26 cellular contexts compared by ENCODE assay signal in genomic region chr6:136614350-136614749, GRCh38.
"Had no signal": no experiment of that assay in that cellular context is flagged by ENCODE, and none has a peak within 500 bp of the region (broad histone marks: within the 10 kb centered on the region; RNA-seq: fewer than 3 reads in every experiment).

No MANE protein-coding gene starts in this region.

- H3K36me3 ChIP-seq: ovary, vagina had no signal

- H3K4me1 ChIP-seq: psoas muscle had no signal

- H3K4me3 ChIP-seq: coronary artery, esophagus squamous epithelium, heart right ventricle, lower lobe of right lung, ovary, psoas muscle, thoracic aorta, vagina had no signal

- ATAC-seq: heart right ventricle; left ventricle myocardium superior; lower lobe of right lung; naive thymus-derived CD8-positive, alpha-beta T cell; psoas muscle; right cardiac atrium; stimulated activated naive B cell treated with anti-CD40 and anti-IgM and Interleukin-4, amounts not matched to agents 10 μg/mL and 1 μg/mL and 100 μg/mL, for 72 hours had no signal

- H3K27ac ChIP-seq: coronary artery, esophagus squamous epithelium, heart right ventricle, lower lobe of right lung, ovary, psoas muscle, vagina had no signal

- H3K9me3 ChIP-seq: esophagus squamous epithelium, heart right ventricle, lower lobe of right lung, ovary, psoas muscle, thoracic aorta, vagina had no signal

- H3K27me3 ChIP-seq: esophagus squamous epithelium, heart right ventricle, ovary, vagina had no signal

- FAIRE-seq: keratinocyte, small intestine had no signal

- DNase-seq: effector memory CD4-positive, alpha-beta T cell; erythroblast; esophagus squamous epithelium; foreskin melanocyte; glutamatergic neuron; heart right ventricle; hippocampal formation; immature natural killer cell; left ventricle myocardium superior; lower lobe of right lung; naive thymus-derived CD8-positive, alpha-beta T cell; nephron progenitor cell; occipital lobe; ovary; posterior cingulate gyrus; psoas muscle; right cardiac atrium; small intestine; stimulated activated CD4-positive, alpha-beta T cell treated with anti-CD3 and anti-CD28 coated beads, Interleukin-15, amount 100 ng/mL, for 24 hours; stimulated activated CD4-positive, alpha-beta T cell treated with anti-CD3 and anti-CD28 coated beads, Interleukin-2, amount 100 ng/mL, for 48 hours; stimulated activated naive B cell treated with anti-CD40 and anti-IgM and Interleukin-4, amounts not matched to agents 10 μg/mL and 1 μg/mL and 100 μg/mL, for 72 hours; trophoblast cell had no signal
